ENCODE assay signal across 8 cellular contexts in the genomic region with DNA sequence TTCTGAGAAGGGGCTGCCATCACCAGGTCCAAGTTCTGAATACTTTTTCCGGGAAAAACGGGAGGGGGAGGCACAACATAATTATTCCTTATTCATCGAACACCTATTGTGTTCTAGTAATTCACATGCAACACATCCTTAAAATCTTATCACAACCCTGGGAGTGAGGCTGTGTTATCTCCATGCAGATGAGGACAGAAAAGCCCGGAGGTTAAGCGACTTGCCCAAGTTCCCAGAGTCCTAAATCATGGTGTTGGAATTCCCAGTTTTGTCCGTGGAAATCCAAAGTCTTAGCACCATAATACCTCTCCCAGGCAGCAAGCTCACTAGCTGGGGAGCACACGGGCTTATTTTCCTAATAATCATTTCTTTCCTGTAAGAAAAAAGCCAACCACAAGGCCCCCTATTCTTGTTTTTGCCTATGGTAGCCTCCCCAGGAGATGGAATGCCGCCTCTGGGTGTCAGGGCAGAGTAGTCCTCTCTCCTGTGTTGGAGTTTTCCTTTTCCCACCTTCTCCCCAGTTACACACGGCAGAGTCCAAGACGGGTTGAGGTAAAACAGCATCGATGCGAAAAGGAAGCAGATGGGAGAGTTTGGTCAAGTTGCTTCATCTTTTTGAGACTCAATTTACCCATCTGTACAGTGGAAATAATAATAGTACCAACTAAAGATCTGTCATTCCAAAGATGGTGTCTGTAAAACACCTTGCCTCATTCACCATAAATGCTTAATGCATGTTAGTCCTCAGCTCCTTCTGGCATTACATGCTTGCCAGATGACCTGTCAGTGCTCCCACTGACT.
A peak's percentile ranks its signal among the peaks of the same experiment; 100 is the strongest.
DNase-seq lines count a peak whose midpoint lies in the region; ATAC-seq and TF ChIP-seq lines count a peak whose summit lies in the region.

No MANE protein-coding gene starts in this region.

- no peaks in the 10 kb centered on the region for H3K9me3 ChIP-seq in BLaER1
- no peaks in the 10 kb centered on the region for H3K9me3 ChIP-seq in osteoblast (ENCODE audit: low read depth, low read length)

- H2AFZ ChIP-seq in osteoblast (ENCODE audit: low read length), result peak overlapping the region; percentile 49

- 0 out of 2 replicates have a peak, but pooled peaks cover 4% of the 10 kb centered on the region for H3K27me3 ChIP-seq in BLaER1
- H3K27me3 ChIP-seq in osteoblast (ENCODE audit: insufficient read depth, low read length), result no peaks in the 10 kb centered on the region

- ATAC-seq in SK-N-SH treated with all-trans-retinoic acid at 6 μM for 48 hours (peak; percentile 15; the same call in 2 of the 3 replicates), HG03039 (IDR thresholded peaks at IDR 0.05; ENCODE audit: unreplicated experiment) (no peak), HG03025 (IDR thresholded peaks at IDR 0.05; ENCODE audit: low FRiP score, unreplicated experiment) (no peak)

- no peak for DNase-seq in fibroblast of pulmonary artery (ENCODE audit: low read depth)
- peak; percentile 86 for DNase-seq in osteoblast (ENCODE audit: insufficient read length, low spot score, missing footprints)
- no peak for DNase-seq in middle frontal gyrus (ENCODE audit: extremely low spot score, low spot score)
- no peak for DNase-seq in Ammon's horn (ENCODE audit: low spot score)

- TF ChIP-seq CTCF in fibroblast of pulmonary artery (IDR thresholded peaks at IDR 0.05; ENCODE audit: low read length, missing control alignments), result no peak
- TF ChIP-seq CTCF in osteoblast (IDR thresholded peaks at IDR 0.05; ENCODE audit: extremely low read depth, low read depth, low read length), result no peak

- H3K9ac ChIP-seq in BLaER1, result peak overlapping the region; percentile 79; the same call in 1 of the 2 replicates

- H3K4me1 ChIP-seq in BLaER1, result peaks cover 87% of the 10 kb centered on the region
- H3K4me1 ChIP-seq in osteoblast (ENCODE audit: insufficient read depth, low read length), result peaks cover 27% of the 10 kb centered on the region

- H3K4me3 ChIP-seq in BLaER1 (peak overlapping the region; percentile 85), fibroblast of pulmonary artery (replicated peaks; ENCODE audit: low read depth, low read length) (peak overlapping the region; percentile 48), osteoblast (ENCODE audit: insufficient read depth, low read length) (peak overlapping the region; percentile 74)

- peaks cover 60% of the 10 kb centered on the region for H4K20me1 ChIP-seq in BLaER1
- peaks cover 6% of the 10 kb centered on the region for H4K20me1 ChIP-seq in osteoblast (ENCODE audit: insufficient read depth, low read length)

- peaks cover 17% of the 10 kb centered on the region for H3K79me2 ChIP-seq in osteoblast (ENCODE audit: insufficient read depth, low read length)

- no peaks in the 10 kb centered on the region for H3K36me3 ChIP-seq in BLaER1
- H3K36me3 ChIP-seq in osteoblast (ENCODE audit: insufficient read depth, low read length), result no peaks in the 10 kb centered on the region

- H3K4me2 ChIP-seq in BLaER1 (peak overlapping the region; percentile 97), osteoblast (ENCODE audit: insufficient read depth, low read length) (peak overlapping the region; percentile 91)

- H3K27ac ChIP-seq in BLaER1 (no peak overlapping the region), osteoblast (ENCODE audit: low read depth, low read length) (peak overlapping the region; percentile 67)

TF ChIP-seq in SK-N-SH treated with all-trans-retinoic acid at 6 μM for 48 hours, 23 proteins besides CTCF, POLR2A, EP300 and RAD21 (continues in another document):
- TF ChIP-seq GLIS3 (CRISPR knock-in tag; IDR thresholded peaks at IDR 0.05) (no peak), SNAI2 (CRISPR knock-in tag; IDR thresholded peaks at IDR 0.05) (no peak), BACH2 (CRISPR knock-in tag; IDR thresholded peaks at IDR 0.05; ENCODE audit: borderline replicate concordance) (no peak), OSR1 (CRISPR knock-in tag; IDR thresholded peaks at IDR 0.05) (no peak), RARB (CRISPR knock-in tag; IDR thresholded peaks at IDR 0.05) (no peak), CSDC2 (CRISPR knock-in tag; IDR thresholded peaks at IDR 0.05) (no peak), ZC3H10 (CRISPR knock-in tag; IDR thresholded peaks at IDR 0.05) (no peak), ESRRG (CRISPR knock-in tag; IDR thresholded peaks at IDR 0.05) (no peak), ARNTL (CRISPR knock-in tag; IDR thresholded peaks at IDR 0.05; ENCODE audit: borderline replicate concordance, low read depth) (no peak), TOX (CRISPR knock-in tag; IDR thresholded peaks at IDR 0.05; ENCODE audit: borderline replicate concordance) (no peak), ZFP30 (CRISPR knock-in tag; IDR thresholded peaks at IDR 0.05) (no peak)
- TF ChIP-seq, protein P1, sequence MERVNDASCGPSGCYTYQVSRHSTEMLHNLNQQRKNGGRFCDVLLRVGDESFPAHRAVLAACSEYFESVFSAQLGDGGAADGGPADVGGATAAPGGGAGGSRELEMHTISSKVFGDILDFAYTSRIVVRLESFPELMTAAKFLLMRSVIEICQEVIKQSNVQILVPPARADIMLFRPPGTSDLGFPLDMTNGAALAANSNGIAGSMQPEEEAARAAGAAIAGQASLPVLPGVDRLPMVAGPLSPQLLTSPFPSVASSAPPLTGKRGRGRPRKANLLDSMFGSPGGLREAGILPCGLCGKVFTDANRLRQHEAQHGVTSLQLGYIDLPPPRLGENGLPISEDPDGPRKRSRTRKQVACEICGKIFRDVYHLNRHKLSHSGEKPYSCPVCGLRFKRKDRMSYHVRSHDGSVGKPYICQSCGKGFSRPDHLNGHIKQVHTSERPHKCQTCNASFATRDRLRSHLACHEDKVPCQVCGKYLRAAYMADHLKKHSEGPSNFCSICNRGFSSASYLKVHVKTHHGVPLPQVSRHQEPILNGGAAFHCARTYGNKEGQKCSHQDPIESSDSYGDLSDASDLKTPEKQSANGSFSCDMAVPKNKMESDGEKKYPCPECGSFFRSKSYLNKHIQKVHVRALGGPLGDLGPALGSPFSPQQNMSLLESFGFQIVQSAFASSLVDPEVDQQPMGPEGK (CRISPR knock-in tag; IDR thresholded peaks at IDR 0.05; ENCODE audit: borderline replicate concordance), result no peak
- TF ChIP-seq, protein P2, sequence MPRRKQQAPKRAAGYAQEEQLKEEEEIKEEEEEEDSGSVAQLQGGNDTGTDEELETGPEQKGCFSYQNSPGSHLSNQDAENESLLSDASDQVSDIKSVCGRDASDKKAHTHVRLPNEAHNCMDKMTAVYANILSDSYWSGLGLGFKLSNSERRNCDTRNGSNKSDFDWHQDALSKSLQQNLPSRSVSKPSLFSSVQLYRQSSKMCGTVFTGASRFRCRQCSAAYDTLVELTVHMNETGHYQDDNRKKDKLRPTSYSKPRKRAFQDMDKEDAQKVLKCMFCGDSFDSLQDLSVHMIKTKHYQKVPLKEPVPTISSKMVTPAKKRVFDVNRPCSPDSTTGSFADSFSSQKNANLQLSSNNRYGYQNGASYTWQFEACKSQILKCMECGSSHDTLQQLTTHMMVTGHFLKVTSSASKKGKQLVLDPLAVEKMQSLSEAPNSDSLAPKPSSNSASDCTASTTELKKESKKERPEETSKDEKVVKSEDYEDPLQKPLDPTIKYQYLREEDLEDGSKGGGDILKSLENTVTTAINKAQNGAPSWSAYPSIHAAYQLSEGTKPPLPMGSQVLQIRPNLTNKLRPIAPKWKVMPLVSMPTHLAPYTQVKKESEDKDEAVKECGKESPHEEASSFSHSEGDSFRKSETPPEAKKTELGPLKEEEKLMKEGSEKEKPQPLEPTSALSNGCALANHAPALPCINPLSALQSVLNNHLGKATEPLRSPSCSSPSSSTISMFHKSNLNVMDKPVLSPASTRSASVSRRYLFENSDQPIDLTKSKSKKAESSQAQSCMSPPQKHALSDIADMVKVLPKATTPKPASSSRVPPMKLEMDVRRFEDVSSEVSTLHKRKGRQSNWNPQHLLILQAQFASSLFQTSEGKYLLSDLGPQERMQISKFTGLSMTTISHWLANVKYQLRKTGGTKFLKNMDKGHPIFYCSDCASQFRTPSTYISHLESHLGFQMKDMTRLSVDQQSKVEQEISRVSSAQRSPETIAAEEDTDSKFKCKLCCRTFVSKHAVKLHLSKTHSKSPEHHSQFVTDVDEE (CRISPR knock-in tag; IDR thresholded peaks at IDR 0.05), result no peak
- TF ChIP-seq, protein P3, sequence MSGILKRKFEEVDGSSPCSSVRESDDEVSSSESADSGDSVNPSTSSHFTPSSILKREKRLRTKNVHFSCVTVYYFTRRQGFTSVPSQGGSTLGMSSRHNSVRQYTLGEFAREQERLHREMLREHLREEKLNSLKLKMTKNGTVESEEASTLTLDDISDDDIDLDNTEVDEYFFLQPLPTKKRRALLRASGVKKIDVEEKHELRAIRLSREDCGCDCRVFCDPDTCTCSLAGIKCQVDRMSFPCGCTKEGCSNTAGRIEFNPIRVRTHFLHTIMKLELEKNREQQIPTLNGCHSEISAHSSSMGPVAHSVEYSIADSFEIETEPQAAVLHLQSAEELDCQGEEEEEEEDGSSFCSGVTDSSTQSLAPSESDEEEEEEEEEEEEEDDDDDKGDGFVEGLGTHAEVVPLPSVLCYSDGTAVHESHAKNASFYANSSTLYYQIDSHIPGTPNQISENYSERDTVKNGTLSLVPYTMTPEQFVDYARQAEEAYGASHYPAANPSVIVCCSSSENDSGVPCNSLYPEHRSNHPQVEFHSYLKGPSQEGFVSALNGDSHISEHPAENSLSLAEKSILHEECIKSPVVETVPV (CRISPR knock-in tag; IDR thresholded peaks at IDR 0.05), result no peak
- TF ChIP-seq, protein P4, sequence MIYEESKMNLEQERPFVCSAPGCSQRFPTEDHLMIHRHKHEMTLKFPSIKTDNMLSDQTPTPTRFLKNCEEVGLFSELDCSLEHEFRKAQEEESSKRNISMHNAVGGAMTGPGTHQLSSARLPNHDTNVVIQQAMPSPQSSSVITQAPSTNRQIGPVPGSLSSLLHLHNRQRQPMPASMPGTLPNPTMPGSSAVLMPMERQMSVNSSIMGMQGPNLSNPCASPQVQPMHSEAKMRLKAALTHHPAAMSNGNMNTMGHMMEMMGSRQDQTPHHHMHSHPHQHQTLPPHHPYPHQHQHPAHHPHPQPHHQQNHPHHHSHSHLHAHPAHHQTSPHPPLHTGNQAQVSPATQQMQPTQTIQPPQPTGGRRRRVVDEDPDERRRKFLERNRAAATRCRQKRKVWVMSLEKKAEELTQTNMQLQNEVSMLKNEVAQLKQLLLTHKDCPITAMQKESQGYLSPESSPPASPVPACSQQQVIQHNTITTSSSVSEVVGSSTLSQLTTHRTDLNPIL (CRISPR knock-in tag; IDR thresholded peaks at IDR 0.05; ENCODE audit: low read depth), result no peak
